Comparison of ENCODE assay signal across 8 cellular contexts in the genomic region with DNA sequence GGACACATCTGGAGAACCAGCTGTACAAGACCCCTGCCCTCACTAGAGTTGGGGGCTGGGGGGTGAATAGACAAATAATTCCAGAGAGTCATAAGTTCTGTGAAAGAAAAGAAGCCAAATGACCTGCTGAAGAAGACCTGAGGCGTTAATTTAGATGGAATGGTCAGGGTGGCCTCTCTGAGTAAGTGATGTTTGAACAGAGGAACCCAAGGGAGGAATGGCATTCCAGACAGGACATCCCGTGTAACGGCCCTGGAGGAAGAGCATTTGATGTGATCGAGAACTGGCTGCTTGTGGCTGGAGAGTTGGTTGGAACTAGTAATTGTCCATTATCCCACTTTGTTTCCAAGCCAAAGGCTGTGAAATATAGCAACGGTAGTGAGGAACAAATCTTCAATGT. TPM values are rescaled to one million over a fixed set of nuclear protein-coding genes. Genes with fewer than 3 reads are reported as not detected.
DNase-seq lines count a peak whose midpoint lies in the region; ATAC-seq and TF ChIP-seq lines count a peak whose summit lies in the region.

No MANE protein-coding gene starts in this region.

- DNase-seq in GM12864 (ENCODE audit: low read depth): no peak
- no peak for DNase-seq in T-helper 17 cell
- no peak for DNase-seq in foreskin keratinocyte
- DNase-seq in gastrocnemius medialis: no peak

- peak overlapping the region; percentile 99 for H3K4me3 Mint-ChIP-seq in T-helper 17 cell

- TF ChIP-seq POLR2A in gastrocnemius medialis (IDR thresholded peaks at IDR 0.05): no peak

- H3K27ac ChIP-seq in foreskin keratinocyte (peak overlapping the region; percentile 38), gastrocnemius medialis (peak overlapping the region; percentile 96 to 99 (median 99))

- in situ Hi-C loops in gastrocnemius medialis (cut with MboI; ENCODE audit: low sequenced_read_pairs in 4 of 4): loop anchor here in 3 of 4 donors (25.0 kb wide), 2 partner anchors 113 to 263 kb away; partner anchors contain the start of genes CAPN7 (in 2 of the 3) and MRPS25 (in 2 of the 3)

- H3K4me1 ChIP-seq in foreskin keratinocyte (peaks cover 13% of the 10 kb centered on the region), gastrocnemius medialis (peaks cover 34 to 37% of the 10 kb centered on the region in 2 donors)

- H3K36me3 ChIP-seq in gastrocnemius medialis: peaks cover 0 to 17% of the 10 kb centered on the region in 2 donors

- ATAC-seq in T-helper 17 cell (no peak), foreskin keratinocyte (no peak), gastrocnemius medialis (no peak), HG02885 (IDR thresholded peaks at IDR 0.05; ENCODE audit: poor library complexity, unreplicated experiment) (no peak), GM19467 (IDR thresholded peaks at IDR 0.05; ENCODE audit: unreplicated experiment) (no peak), HG02870 (IDR thresholded peaks at IDR 0.05; ENCODE audit: unreplicated experiment) (no peak), GM21367 (IDR thresholded peaks at IDR 0.05; ENCODE audit: unreplicated experiment) (no peak)

- intact Hi-C loops in gastrocnemius medialis (cut with DNase I; ENCODE audit: low total_unique reads): loop anchor here (2.0 to 10.0 kb wide), 3 partner anchors 68 to 822 kb away; partner anchors contain the start of genes CAPN7 and TMEM43

- H3K36me3 Mint-ChIP-seq in T-helper 17 cell (ENCODE audit: low read depth): peaks cover 2% of the 10 kb centered on the region

- peaks cover 42% of the 10 kb centered on the region for H3K4me1 Mint-ChIP-seq in T-helper 17 cell

- no peaks in the 10 kb centered on the region for H3K27me3 Mint-ChIP-seq in T-helper 17 cell

- H3K4me3 ChIP-seq in GM12864 (ENCODE audit: low read depth, low read length) (peak overlapping the region; percentile 83), gastrocnemius medialis (peak overlapping the region; percentile 66 to 98 (median 80))

- TF ChIP-seq CTCF in GM12864 (IDR thresholded peaks at IDR 0.05; ENCODE audit: low read depth, low read length, missing control alignments) (no peak), foreskin keratinocyte (conservative IDR thresholded peaks at IDR 0.05) (no peak), gastrocnemius medialis (IDR thresholded peaks at IDR 0.05 in 4 of 5, conservative IDR thresholded peaks at IDR 0.05 in 1 of 5) (no peak)

- H3K9me3 ChIP-seq in T-helper 17 cell (ENCODE audit: control insufficient read depth, low read length, poor library complexity, severe bottlenecking): no peaks in the 10 kb centered on the region
- H3K9me3 ChIP-seq in gastrocnemius medialis: no peaks in the 10 kb centered on the region

- H3K27me3 ChIP-seq in foreskin keratinocyte: no peaks in the 10 kb centered on the region
- H3K27me3 ChIP-seq in gastrocnemius medialis: no peaks in the 10 kb centered on the region

- H3K27ac Mint-ChIP-seq in T-helper 17 cell: peak overlapping the region; percentile 99

RNA-seq across cellular contexts. Expression of gene NR2C2, which starts 1.7 kb away (rescaled TPM):
- total RNA-seq in T-helper 17 cell (10 to 100 TPM; 47.1 to 48.3 TPM), foreskin keratinocyte (18.4 and 20.4 TPM in 2 replicates), gastrocnemius medialis (10 to 100 TPM; 26.0 to 45.5 (median 33.2) TPM)
- polyA plus RNA-seq in foreskin keratinocyte: 2.9 and 3.4 TPM in 2 replicates
